In genomic region chr2:85259101-85259590, GRCh38 we compare ENCODE assay signal across 9 cellular contexts.
A peak's percentile ranks its signal among the peaks of the same experiment; 100 is the strongest.
DNase-seq lines count a peak whose midpoint lies in the region; ATAC-seq and TF ChIP-seq lines count a peak whose summit lies in the region.
"Had no signal": no experiment of that assay in that cellular context is flagged by ENCODE, and none has a peak within 500 bp of the region (broad histone marks: within the 10 kb centered on the region; RNA-seq: fewer than 3 reads in every experiment).

No MANE protein-coding gene starts in this region.

- H3K18ac ChIP-seq in mesenchymal stem cell (ENCODE audit: low read depth in 1 of 2, low read length in 2 of 2) = peak overlapping the region; percentile 44 to 69

- peak overlapping the region in 1 of 2 experiments; percentile 23 for H3K14ac ChIP-seq in mesenchymal stem cell (ENCODE audit: low read length in 2 of 2)

- peak overlapping the region; percentile 71 for H3K4me3 Mint-ChIP-seq in endothelial cell (ENCODE audit: unreplicated experiment)
- H3K4me3 Mint-ChIP-seq in activated naive CD8-positive, alpha-beta T cell treated with anti-CD3 and anti-CD28 coated beads for 36 hours = no peak overlapping the region
- H3K4me3 Mint-ChIP-seq: dendritic cell treated with granulocyte-macrophage colony-stimulating factor and Interleukin-4, amounts not matched to agents 40 ng/mL and 50 ng/mL, for 4 days had no signal

- H3K4ac ChIP-seq in mesenchymal stem cell (ENCODE audit: low read depth in 1 of 2, low read length in 2 of 2) = peak overlapping the region in 1 of 2 experiments; percentile 36

- DNase-seq in NCI-H226 (peak; percentile 72), endothelial cell (ENCODE audit: low spot score) (no peak), mesenchymal stem cell (peak; percentile 78), upper lobe of left lung (no peak)
- DNase-seq in activated naive CD8-positive, alpha-beta T cell treated with anti-CD3 and anti-CD28 coated beads for 36 hours = no peak
- DNase-seq: NCI-H1092 had no signal

- no peak for TF ChIP-seq EP300 in upper lobe of left lung (IDR thresholded peaks at IDR 0.05)

- peak overlapping the region in 1 of 2 experiments; percentile 50 for H3K4me3 ChIP-seq in mesenchymal stem cell (ENCODE audit: insufficient read depth in 1 of 2, low read depth in 1 of 2, low read length in 2 of 2)
- H3K4me3 ChIP-seq in upper lobe of left lung = no peak overlapping the region

- H2BK120ac ChIP-seq in mesenchymal stem cell (ENCODE audit: low read depth, low read length) = no peak overlapping the region

- H2BK12ac ChIP-seq in mesenchymal stem cell (ENCODE audit: low read length in 2 of 2) = peak overlapping the region in 1 of 2 experiments; percentile 70

- TF ChIP-seq CTCF in endothelial cell (IDR thresholded peaks at IDR 0.05; ENCODE audit: unreplicated experiment) (no peak), upper lobe of left lung (IDR thresholded peaks at IDR 0.05) (no peak)

- H3K4me2 ChIP-seq in mesenchymal stem cell (ENCODE audit: low read length, poor library complexity, severe bottlenecking) = no peak overlapping the region

- peak overlapping the region; percentile 91 for H2AK5ac ChIP-seq in mesenchymal stem cell (ENCODE audit: low read length, severe bottlenecking)

- H3K36me3 Mint-ChIP-seq in endothelial cell (ENCODE audit: low read depth, unreplicated experiment) = peaks cover 38% of the 10 kb centered on the region
- H3K36me3 Mint-ChIP-seq in activated naive CD8-positive, alpha-beta T cell treated with anti-CD3 and anti-CD28 coated beads for 36 hours = no peaks in the 10 kb centered on the region

- peaks cover 44% of the 10 kb centered on the region for H3K4me1 ChIP-seq in mesenchymal stem cell (ENCODE audit: control insufficient read depth, insufficient read depth, low read depth, low read length)
- peaks cover 34 to 56% (median 50%) of the 10 kb centered on the region in 4 donors for H3K4me1 ChIP-seq in upper lobe of left lung

- H3K9me3 ChIP-seq in mesenchymal stem cell (ENCODE audit: control insufficient read depth, low read length) = no peaks in the 10 kb centered on the region
- H3K9me3 ChIP-seq in upper lobe of left lung = no peaks in the 10 kb centered on the region

- peak overlapping the region; percentile 83 for H3K9ac ChIP-seq in mesenchymal stem cell (ENCODE audit: low read length)

- peak overlapping the region; percentile 88 for H3K27ac Mint-ChIP-seq in endothelial cell (ENCODE audit: unreplicated experiment)
- no peak overlapping the region for H3K27ac Mint-ChIP-seq in activated naive CD8-positive, alpha-beta T cell treated with anti-CD3 and anti-CD28 coated beads for 36 hours
- H3K27ac Mint-ChIP-seq: dendritic cell treated with granulocyte-macrophage colony-stimulating factor and Interleukin-4, amounts not matched to agents 40 ng/mL and 50 ng/mL, for 4 days had no signal

- no peak overlapping the region for H2BK15ac ChIP-seq in mesenchymal stem cell (ENCODE audit: low read depth, poor library complexity, severe bottlenecking)

- no peak overlapping the region for H3K23ac ChIP-seq in mesenchymal stem cell (ENCODE audit: low read length in 2 of 2)

- peaks cover 30% of the 10 kb centered on the region for H3K27me3 Mint-ChIP-seq in endothelial cell (ENCODE audit: unreplicated experiment)
- H3K27me3 Mint-ChIP-seq in activated naive CD8-positive, alpha-beta T cell treated with anti-CD3 and anti-CD28 coated beads for 36 hours = no peaks in the 10 kb centered on the region

- H3K79me1 ChIP-seq in mesenchymal stem cell (replicated peaks; ENCODE audit: low read length, poor library complexity, severe bottlenecking) = peaks cover 15% of the 10 kb centered on the region

- H2AFZ ChIP-seq in mesenchymal stem cell (ENCODE audit: low read depth, low read length) = no peak overlapping the region

- H4K8ac ChIP-seq in mesenchymal stem cell (ENCODE audit: low read length) = peak overlapping the region; percentile 55

- peak overlapping the region; percentile 68 for H2BK5ac ChIP-seq in mesenchymal stem cell (ENCODE audit: low read depth, low read length, poor library complexity, severe bottlenecking)

- H3K9me3 Mint-ChIP-seq in endothelial cell (ENCODE audit: unreplicated experiment) = no peaks in the 10 kb centered on the region
- H3K9me3 Mint-ChIP-seq in activated naive CD8-positive, alpha-beta T cell treated with anti-CD3 and anti-CD28 coated beads for 36 hours = no peaks in the 10 kb centered on the region
- H3K9me3 Mint-ChIP-seq: dendritic cell treated with granulocyte-macrophage colony-stimulating factor and Interleukin-4, amounts not matched to agents 40 ng/mL and 50 ng/mL, for 4 days had no signal

- H3K27ac ChIP-seq in mesenchymal stem cell (ENCODE audit: low read length, poor library complexity, severe bottlenecking) (peak overlapping the region; percentile 81), upper lobe of left lung (peak overlapping the region; percentile 1 to 68 (median 39))

- ATAC-seq in upper lobe of left lung (ENCODE audit: low FRiP score in 2 of 2) (peak in 1 of 2 donors; percentile 51), GM18517 (IDR thresholded peaks at IDR 0.05; ENCODE audit: unreplicated experiment) (no peak), HG02798 (IDR thresholded peaks at IDR 0.05; ENCODE audit: poor library complexity, unreplicated experiment) (no peak)

- peaks cover 82% of the 10 kb centered on the region for H3K4me1 Mint-ChIP-seq in endothelial cell (ENCODE audit: unreplicated experiment)
- no peaks in the 10 kb centered on the region for H3K4me1 Mint-ChIP-seq in activated naive CD8-positive, alpha-beta T cell treated with anti-CD3 and anti-CD28 coated beads for 36 hours

- no peak for TF ChIP-seq POLR2A in upper lobe of left lung (IDR thresholded peaks at IDR 0.05)

- H3K36me3 ChIP-seq in mesenchymal stem cell (ENCODE audit: control insufficient read depth in 1 of 2, insufficient read depth in 2 of 2, low read depth in 1 of 2, low read length in 2 of 2) (peaks cover 0 to 5% of the 10 kb centered on the region in 2 experiments), upper lobe of left lung (no peaks in the 10 kb centered on the region)

- H4K91ac ChIP-seq in mesenchymal stem cell (ENCODE audit: low read length) = peak overlapping the region; percentile 74

- no peaks in the 10 kb centered on the region for H3K27me3 ChIP-seq in mesenchymal stem cell (ENCODE audit: control insufficient read depth in 1 of 2, insufficient read depth in 1 of 2, low read length in 2 of 2)
- no peaks in the 10 kb centered on the region for H3K27me3 ChIP-seq in upper lobe of left lung

- WGBS in mesenchymal stem cell = 13% methylated on average over 7 of the region's 11 CpGs
- WGBS in upper lobe of left lung, 2 donors = 64 to 66% methylated on average over 11 of the region's 11 CpGs

Comparison
In these comparisons a context has a peak if more than half of its experiments do, and no peak if none do; other contexts are left out.
1. DNase-seq: peak in NCI-H226 (single experiment) and mesenchymal stem cell (single experiment); none in endothelial cell (single experiment), upper lobe of left lung (0 of 2) and activated naive CD8-positive, alpha-beta T cell treated with anti-CD3 and anti-CD28 coated beads for 36 hours (single experiment).